17 cellular contexts compared by ENCODE assay signal in the genomic region with DNA sequence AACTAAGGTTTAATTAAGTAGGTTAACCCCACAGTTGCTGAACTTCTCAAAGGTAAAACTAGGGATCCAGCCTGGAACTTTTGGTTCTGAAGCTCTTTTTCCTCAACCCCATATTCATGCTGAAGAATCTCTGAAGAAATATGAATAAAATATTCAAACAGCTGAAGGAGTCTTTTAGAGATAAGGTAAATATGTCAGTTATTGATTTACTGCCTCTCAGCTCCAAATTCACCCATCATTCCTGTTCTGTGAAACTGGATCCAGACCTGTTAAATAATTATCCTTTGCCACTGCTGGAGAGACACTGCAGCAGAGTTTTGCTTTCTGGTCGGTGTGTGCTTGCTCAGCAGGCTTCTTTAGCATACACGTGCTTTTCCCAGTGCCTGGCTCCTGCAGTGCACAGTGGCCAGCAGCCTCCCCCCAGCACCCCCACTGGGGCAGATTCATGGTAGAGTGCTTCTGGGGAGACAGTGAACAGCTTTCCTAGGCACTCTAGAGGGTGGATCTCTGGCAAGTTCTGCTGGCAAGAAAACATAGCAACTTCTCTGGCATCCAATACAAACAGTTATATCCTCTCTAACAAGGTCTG.
DNase-seq lines count a peak whose midpoint lies in the region; ATAC-seq and TF ChIP-seq lines count a peak whose summit lies in the region.
"Had no signal": no experiment of that assay in that cellular context is flagged by ENCODE, and none has a peak within 500 bp of the region (broad histone marks: within the 10 kb centered on the region; RNA-seq: fewer than 3 reads in every experiment).

No MANE protein-coding gene starts in this region.

- H3K9me2 ChIP-seq in neural cell (ENCODE audit: insufficient read depth, low read length), result no peaks in the 10 kb centered on the region

- no peaks in the 10 kb centered on the region for H3K9me3 ChIP-seq in neural cell (ENCODE audit: low read length)
- H3K9me3 ChIP-seq: adrenal gland, tibial nerve had no signal

- TF ChIP-seq EP300 in neural cell (conservative IDR thresholded peaks at IDR 0.05; ENCODE audit: poor library complexity, severe bottlenecking), result no peak

- H3F3A ChIP-seq in neural cell (ENCODE audit: insufficient read depth, low read length, poor library complexity, severe bottlenecking), result no peaks in the 10 kb centered on the region

- peak overlapping the region; percentile 40 for H3K4me3 ChIP-seq in neural cell (ENCODE audit: low read length)
- H3K4me3 ChIP-seq: adrenal gland, tibial nerve had no signal

- no peaks in the 10 kb centered on the region for H3K79me2 ChIP-seq in neural cell (replicated peaks; ENCODE audit: insufficient read depth, low read length)

- peak overlapping the region; percentile 70 for H3K27ac ChIP-seq in neural cell (ENCODE audit: low read length)
- H3K27ac ChIP-seq: adrenal gland, RWPE1, tibial nerve had no signal

- H3K36me3 ChIP-seq in neural cell (ENCODE audit: insufficient read depth, low read length), result no peaks in the 10 kb centered on the region
- H3K36me3 ChIP-seq: adrenal gland, tibial nerve had no signal

- TF ChIP-seq RAD21 in neural cell (conservative IDR thresholded peaks at IDR 0.05), result no peak

- H4K20me1 ChIP-seq in neural cell (ENCODE audit: insufficient read depth), result no peaks in the 10 kb centered on the region

- no peaks in the 10 kb centered on the region for H3K27me3 ChIP-seq in neural cell (ENCODE audit: insufficient read depth, low read depth, low read length)
- H3K27me3 ChIP-seq: adrenal gland, tibial nerve had no signal

- no peak for TF ChIP-seq CTCF in neural cell (IDR thresholded peaks at IDR 0.05; ENCODE audit: poor library complexity, severe bottlenecking)

- no peak for ATAC-seq in GM18511 (IDR thresholded peaks at IDR 0.05; ENCODE audit: unreplicated experiment)
- ATAC-seq: activated CD8-positive, alpha-beta T cell treated with anti-CD3 and anti-CD28 coated beads, Interleukin-2, amount 10 ng/mL, durations not matched to agents 7 days and 5 days; stimulated activated effector memory CD8-positive, alpha-beta T cell treated with anti-CD3 and anti-CD28 coated beads, Interleukin-12 subunit alpha, Interleukin-12 subunit beta, amount 100 ng/mL, for 72 hours had no signal

- DNase-seq in NCI-H2107 treated with DMSO at 0.1 percent for 48 hours (lab: John Stamatoyannopoulos, UW; ENCODE audit: unreplicated experiment) (peak; percentile 49), NCI-H2107 (lab: John Stamatoyannopoulos, UW) (no peak), NCI-H1417 treated with DMSO at 0.1 percent for 48 hours (lab: John Stamatoyannopoulos, UW) (peak; percentile 53), brain pericyte (ENCODE audit: low read depth, low spot score) (peak; percentile 51), activated gamma-delta T cell treated with Interleukin-2 at 50 U/mL for 16 hours (no peak)
- no peak for DNase-seq in stimulated activated naive CD4-positive, alpha-beta T cell (lab: John Stamatoyannopoulos, UW)
- DNase-seq: activated B cell treated with CpG ODN at 0.5 μM for 24 hours; activated CD8-positive, alpha-beta T cell treated with anti-CD3 and anti-CD28 coated beads, Interleukin-2, amount 10 ng/mL, durations not matched to agents 7 days and 5 days; adrenal gland; DND-41; naive B cell; NCI-H187 had no signal

- peak overlapping the region; percentile 28 for H3K9ac ChIP-seq in neural cell (ENCODE audit: low read length)

- H2AFZ ChIP-seq in neural cell (ENCODE audit: low read depth, low read length), result no peak overlapping the region

- H3K4me2 ChIP-seq in neural cell (ENCODE audit: low read length), result peak overlapping the region; percentile 45

TF ChIP-seq in neural cell, 6 proteins besides CTCF, POLR2A, EP300 and RAD21:
- TF ChIP-seq POLR2AphosphoS5 (IDR thresholded peaks at IDR 0.05) (no peak), TAF1 (IDR thresholded peaks at IDR 0.05; ENCODE audit: low read depth) (no peak), EZH2 (IDR thresholded peaks at IDR 0.05; ENCODE audit: borderline replicate concordance, insufficient read depth, low read length, poor library complexity, severe bottlenecking) (no peak), SMC3 (conservative IDR thresholded peaks at IDR 0.05; ENCODE audit: poor library complexity) (no peak), MXI1 (conservative IDR thresholded peaks at IDR 0.05; ENCODE audit: poor library complexity, severe bottlenecking) (no peak)
- TF ChIP-seq, protein P1, sequence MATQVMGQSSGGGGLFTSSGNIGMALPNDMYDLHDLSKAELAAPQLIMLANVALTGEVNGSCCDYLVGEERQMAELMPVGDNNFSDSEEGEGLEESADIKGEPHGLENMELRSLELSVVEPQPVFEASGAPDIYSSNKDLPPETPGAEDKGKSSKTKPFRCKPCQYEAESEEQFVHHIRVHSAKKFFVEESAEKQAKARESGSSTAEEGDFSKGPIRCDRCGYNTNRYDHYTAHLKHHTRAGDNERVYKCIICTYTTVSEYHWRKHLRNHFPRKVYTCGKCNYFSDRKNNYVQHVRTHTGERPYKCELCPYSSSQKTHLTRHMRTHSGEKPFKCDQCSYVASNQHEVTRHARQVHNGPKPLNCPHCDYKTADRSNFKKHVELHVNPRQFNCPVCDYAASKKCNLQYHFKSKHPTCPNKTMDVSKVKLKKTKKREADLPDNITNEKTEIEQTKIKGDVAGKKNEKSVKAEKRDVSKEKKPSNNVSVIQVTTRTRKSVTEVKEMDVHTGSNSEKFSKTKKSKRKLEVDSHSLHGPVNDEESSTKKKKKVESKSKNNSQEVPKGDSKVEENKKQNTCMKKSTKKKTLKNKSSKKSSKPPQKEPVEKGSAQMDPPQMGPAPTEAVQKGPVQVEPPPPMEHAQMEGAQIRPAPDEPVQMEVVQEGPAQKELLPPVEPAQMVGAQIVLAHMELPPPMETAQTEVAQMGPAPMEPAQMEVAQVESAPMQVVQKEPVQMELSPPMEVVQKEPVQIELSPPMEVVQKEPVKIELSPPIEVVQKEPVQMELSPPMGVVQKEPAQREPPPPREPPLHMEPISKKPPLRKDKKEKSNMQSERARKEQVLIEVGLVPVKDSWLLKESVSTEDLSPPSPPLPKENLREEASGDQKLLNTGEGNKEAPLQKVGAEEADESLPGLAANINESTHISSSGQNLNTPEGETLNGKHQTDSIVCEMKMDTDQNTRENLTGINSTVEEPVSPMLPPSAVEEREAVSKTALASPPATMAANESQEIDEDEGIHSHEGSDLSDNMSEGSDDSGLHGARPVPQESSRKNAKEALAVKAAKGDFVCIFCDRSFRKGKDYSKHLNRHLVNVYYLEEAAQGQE (IDR thresholded peaks at IDR 0.05; ENCODE audit: borderline replicate concordance), result no peak

Comparison
In these comparisons a context has a peak if more than half of its experiments do, and no peak if none do; other contexts are left out.
1. DNase-seq: peak in NCI-H2107 treated with DMSO at 0.1 percent for 48 hours (single experiment), NCI-H1417 treated with DMSO at 0.1 percent for 48 hours (single experiment) and brain pericyte (single experiment); none in NCI-H2107 (single experiment), stimulated activated naive CD4-positive, alpha-beta T cell (0 of 6) and activated gamma-delta T cell treated with Interleukin-2 at 50 U/mL for 16 hours (single experiment).